In the genomic region with DNA sequence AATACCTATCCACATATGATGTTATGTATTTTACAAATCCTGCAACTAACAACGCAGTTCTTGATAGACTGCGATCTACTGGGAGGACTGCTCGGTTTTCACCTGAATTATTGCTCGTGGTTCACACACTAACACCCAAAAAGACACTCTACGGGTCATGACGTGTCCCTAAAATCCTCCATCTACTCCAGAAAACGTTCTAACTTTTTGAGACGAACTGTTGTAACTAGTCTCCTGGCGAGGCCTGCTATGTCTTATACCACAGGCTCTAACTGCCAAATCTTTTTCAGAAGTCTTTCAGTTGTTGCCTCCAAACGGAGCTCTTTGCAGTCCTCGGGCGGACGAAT, we compare ENCODE assay signal across 8 cellular contexts.
A peak's percentile ranks its signal among the peaks of the same experiment; 100 is the strongest.
DNase-seq lines count a peak whose midpoint lies in the region; ATAC-seq and TF ChIP-seq lines count a peak whose summit lies in the region.

No MANE protein-coding gene starts in this region.

- TF ChIP-seq CTCF in adrenal gland (IDR thresholded peaks at IDR 0.05): no peak
- TF ChIP-seq CTCF in right lobe of liver (IDR thresholded peaks at IDR 0.05): no peak
- no peak for TF ChIP-seq CTCF in transverse colon (IDR thresholded peaks at IDR 0.05)

- H3K9me3 Mint-ChIP-seq in activated T-cell treated with anti-CD3 and anti-CD28 coated beads, Interleukin-2, amount 50 U/mL, for 4 hours: no peaks in the 10 kb centered on the region

- H3K9me3 ChIP-seq in adrenal gland (replicated peaks in 1 of 3) (no peaks in the 10 kb centered on the region), right lobe of liver (no peaks in the 10 kb centered on the region), transverse colon (no peaks in the 10 kb centered on the region)

- peaks cover 3% of the 10 kb centered on the region for H3K36me3 Mint-ChIP-seq in activated T-cell treated with anti-CD3 and anti-CD28 coated beads, Interleukin-2, amount 50 U/mL, for 4 hours (ENCODE audit: insufficient read depth)

- H3K4me1 Mint-ChIP-seq in activated T-cell treated with anti-CD3 and anti-CD28 coated beads, Interleukin-2, amount 50 U/mL, for 4 hours (ENCODE audit: low read depth): peaks cover 53% of the 10 kb centered on the region

- TF ChIP-seq POLR2A in adrenal gland (IDR thresholded peaks at IDR 0.05) (no peak), right lobe of liver (IDR thresholded peaks at IDR 0.05) (no peak), transverse colon (IDR thresholded peaks at IDR 0.05) (no peak)

- H3K4me1 ChIP-seq in adrenal gland (replicated peaks in 1 of 2) (peaks cover 10 to 38% of the 10 kb centered on the region in 2 donors), right lobe of liver (peaks cover 0 to 30% (median 4%) of the 10 kb centered on the region in 4 donors), transverse colon (peaks cover 21 to 46% (median 28%) of the 10 kb centered on the region in 4 donors)

- H3K36me3 ChIP-seq in adrenal gland (replicated peaks in 1 of 2) (no peaks in the 10 kb centered on the region), right lobe of liver (no peaks in the 10 kb centered on the region), transverse colon (no peaks in the 10 kb centered on the region)

- TF ChIP-seq EP300 in transverse colon (IDR thresholded peaks at IDR 0.05; ENCODE audit: low read depth): no peak

- H3K27ac ChIP-seq in adrenal gland: peak overlapping the region; percentile 90 to 100 (median 98)
- peak overlapping the region; percentile 98 to 100 (median 99) for H3K27ac ChIP-seq in right lobe of liver
- H3K27ac ChIP-seq in transverse colon: peak overlapping the region; percentile 95 to 100 (median 98)

- H3K4me3 ChIP-seq in adrenal gland (peak overlapping the region in 3 of 4 donors; percentile 2 to 96 (median 83)), right lobe of liver (peak overlapping the region; percentile 79 to 98 (median 89)), transverse colon (peak overlapping the region; percentile 64 to 88 (median 78))

- no peak for ATAC-seq in activated T-cell treated with anti-CD3 and anti-CD28 coated beads, Interleukin-2, amount 50 U/mL, for 4 hours
- no peak for ATAC-seq in right lobe of liver

- intact Hi-C loops in adrenal gland (cut with DNase I) (no loop called here), right lobe of liver (cut with DNase I) (no loop called here), transverse colon (cut with DNase I; ENCODE audit: low total_unique reads) (no loop called here)

- WGBS in adrenal gland, 4 donors: 5 to 7% (median 6%) methylated on average over 13 of the region's 13 CpGs
- WGBS in right lobe of liver (ENCODE audit: insufficient coverage, low coverage, low lambda C conversion rate, missing lambda C conversion rate): 4% methylated on average over 13 of the region's 13 CpGs
- WGBS in transverse colon (ENCODE audit: low coverage in 1 of 2), 2 donors: 6 to 7% methylated on average over 9 to 13 of the region's 13 CpGs

- in situ Hi-C loops in transverse colon (cut with MboI; ENCODE audit: low pct_ligation_motif_present in 1 of 4, low pct_unique_long_range_greater_than_20kb in 1 of 4, low sequenced_read_pairs in 3 of 4): no loop called here

- peak overlapping the region; percentile 83 for H3K4me3 Mint-ChIP-seq in activated T-cell treated with anti-CD3 and anti-CD28 coated beads, Interleukin-2, amount 50 U/mL, for 4 hours

- H3K27me3 ChIP-seq in adrenal gland: no peaks in the 10 kb centered on the region
- peaks cover 0 to 3% of the 10 kb centered on the region in 2 donors for H3K27me3 ChIP-seq in right lobe of liver
- peaks cover 9% of the 10 kb centered on the region for H3K27me3 ChIP-seq in transverse colon

- no peak for DNase-seq in activated T-cell treated with anti-CD3 and anti-CD28 coated beads, Interleukin-2, amount 50 U/mL, for 4 hours
- DNase-seq in activated T-cell treated with anti-CD3 and anti-CD28 coated beads, Interleukin-2, amount 50 U/mL, for 48 hours: no peak
- DNase-seq in adrenal gland (no peak), right lobe of liver (no peak), transverse colon (no peak), DMS153 (lab: John Stamatoyannopoulos, UW) (no peak)
- no peak for DNase-seq in activated effector memory CD4-positive, alpha-beta T cell treated with Interleukin-2 at 50 U/mL for 16 hours
- no peak for DNase-seq in central memory CD4-positive, alpha-beta T cell

- H3K27me3 Mint-ChIP-seq in activated T-cell treated with anti-CD3 and anti-CD28 coated beads, Interleukin-2, amount 50 U/mL, for 4 hours (ENCODE audit: low read depth): peaks cover 2% of the 10 kb centered on the region
